Comparison of ENCODE assay signal across 2 cellular contexts in genomic region chr2:106470658-106471057, GRCh38.
TF ChIP-seq lines count a peak whose summit lies in the region.

No MANE protein-coding gene starts in this region.

TF ChIP-seq in K562, 482 proteins besides CTCF, POLR2A, EP300 and RAD21:
- 0 out of 2 replicates have a peak, but pooled peaks have one; percentile 4 for TF ChIP-seq SMC3 (conservative IDR thresholded peaks at IDR 0.05; ENCODE audit: insufficient read depth, low read depth, low read length)

TF ChIP-seq in neural cell, 6 proteins besides CTCF, POLR2A, EP300 and RAD21:
- peak; percentile 68 for TF ChIP-seq SMC3 (conservative IDR thresholded peaks at IDR 0.05; ENCODE audit: poor library complexity)
